Comparison of ENCODE assay signal across 1 cellular context in the genomic region with DNA sequence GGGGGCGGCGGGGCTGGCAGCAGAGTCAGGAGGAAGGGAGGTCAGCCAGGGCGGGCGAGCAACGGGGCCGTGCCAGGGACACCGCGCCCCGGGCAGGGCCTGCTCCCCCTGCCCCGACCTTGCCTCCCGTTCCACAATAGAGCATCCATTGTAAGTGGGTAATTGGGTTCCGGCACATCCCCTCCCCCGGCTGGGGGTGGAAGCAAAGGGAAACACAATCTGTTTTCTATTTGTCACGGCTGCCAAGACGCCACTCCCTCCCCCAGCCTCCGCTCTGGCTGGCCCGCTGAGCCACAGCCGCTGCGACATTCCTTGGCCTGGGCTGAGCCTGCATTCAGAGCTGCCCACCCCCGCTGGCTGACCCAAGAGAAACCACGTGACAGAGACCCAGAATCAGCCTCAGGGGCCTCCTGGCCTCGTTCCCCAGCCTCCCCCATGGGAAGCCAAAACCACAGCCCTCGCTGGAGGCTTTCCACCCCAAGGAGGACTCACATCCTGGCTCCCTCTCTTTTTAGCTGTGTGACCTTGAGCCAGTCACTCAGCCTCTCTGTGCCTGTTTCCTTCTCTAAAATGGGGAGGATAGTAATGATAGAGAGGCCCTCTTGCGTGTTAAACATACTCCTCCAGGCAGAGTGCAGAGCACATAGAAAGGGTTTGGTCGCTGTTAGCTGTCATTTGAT.
TF ChIP-seq lines count a peak whose summit lies in the region.

No MANE protein-coding gene starts in this region.

TF ChIP-seq in K562, 482 proteins besides CTCF, POLR2A, EP300 and RAD21 (continued from another document):
- TF ChIP-seq, protein P1, sequence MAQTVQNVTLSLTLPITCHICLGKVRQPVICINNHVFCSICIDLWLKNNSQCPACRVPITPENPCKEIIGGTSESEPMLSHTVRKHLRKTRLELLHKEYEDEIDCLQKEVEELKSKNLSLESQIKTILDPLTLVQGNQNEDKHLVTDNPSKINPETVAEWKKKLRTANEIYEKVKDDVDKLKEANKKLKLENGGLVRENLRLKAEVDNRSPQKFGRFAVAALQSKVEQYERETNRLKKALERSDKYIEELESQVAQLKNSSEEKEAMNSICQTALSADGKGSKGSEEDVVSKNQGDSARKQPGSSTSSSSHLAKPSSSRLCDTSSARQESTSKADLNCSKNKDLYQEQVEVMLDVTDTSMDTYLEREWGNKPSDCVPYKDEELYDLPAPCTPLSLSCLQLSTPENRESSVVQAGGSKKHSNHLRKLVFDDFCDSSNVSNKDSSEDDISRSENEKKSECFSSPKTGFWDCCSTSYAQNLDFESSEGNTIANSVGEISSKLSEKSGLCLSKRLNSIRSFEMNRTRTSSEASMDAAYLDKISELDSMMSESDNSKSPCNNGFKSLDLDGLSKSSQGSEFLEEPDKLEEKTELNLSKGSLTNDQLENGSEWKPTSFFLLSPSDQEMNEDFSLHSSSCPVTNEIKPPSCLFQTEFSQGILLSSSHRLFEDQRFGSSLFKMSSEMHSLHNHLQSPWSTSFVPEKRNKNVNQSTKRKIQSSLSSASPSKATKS (CRISPR knock-in tag; IDR thresholded peaks at IDR 0.05) = no peak
- no peak for TF ChIP-seq CBX5 (IDR thresholded peaks at IDR 0.05; ENCODE audit: borderline replicate concordance, low read depth)
- TF ChIP-seq DDX20 (tag; IDR thresholded peaks at IDR 0.05; ENCODE audit: low read depth) = no peak
- TF ChIP-seq SMARCB1 (IDR thresholded peaks at IDR 0.05; ENCODE audit: insufficient read length, low read depth) = no peak
- TF ChIP-seq, protein P2, sequence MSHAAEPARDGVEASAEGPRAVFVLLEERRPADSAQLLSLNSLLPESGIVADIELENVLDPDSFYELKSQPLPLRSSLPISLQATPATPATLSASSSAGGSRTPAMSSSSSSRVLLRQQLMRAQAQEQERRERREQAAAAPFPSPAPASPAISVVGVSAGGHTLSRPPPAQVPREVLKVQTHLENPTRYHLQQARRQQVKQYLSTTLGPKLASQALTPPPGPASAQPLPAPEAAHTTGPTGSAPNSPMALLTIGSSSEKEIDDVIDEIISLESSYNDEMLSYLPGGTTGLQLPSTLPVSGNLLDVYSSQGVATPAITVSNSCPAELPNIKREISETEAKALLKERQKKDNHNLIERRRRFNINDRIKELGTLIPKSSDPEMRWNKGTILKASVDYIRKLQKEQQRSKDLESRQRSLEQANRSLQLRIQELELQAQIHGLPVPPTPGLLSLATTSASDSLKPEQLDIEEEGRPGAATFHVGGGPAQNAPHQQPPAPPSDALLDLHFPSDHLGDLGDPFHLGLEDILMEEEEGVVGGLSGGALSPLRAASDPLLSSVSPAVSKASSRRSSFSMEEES (CRISPR knock-in tag; IDR thresholded peaks at IDR 0.05) = peak; percentile 89
- TF ChIP-seq, protein P3, sequence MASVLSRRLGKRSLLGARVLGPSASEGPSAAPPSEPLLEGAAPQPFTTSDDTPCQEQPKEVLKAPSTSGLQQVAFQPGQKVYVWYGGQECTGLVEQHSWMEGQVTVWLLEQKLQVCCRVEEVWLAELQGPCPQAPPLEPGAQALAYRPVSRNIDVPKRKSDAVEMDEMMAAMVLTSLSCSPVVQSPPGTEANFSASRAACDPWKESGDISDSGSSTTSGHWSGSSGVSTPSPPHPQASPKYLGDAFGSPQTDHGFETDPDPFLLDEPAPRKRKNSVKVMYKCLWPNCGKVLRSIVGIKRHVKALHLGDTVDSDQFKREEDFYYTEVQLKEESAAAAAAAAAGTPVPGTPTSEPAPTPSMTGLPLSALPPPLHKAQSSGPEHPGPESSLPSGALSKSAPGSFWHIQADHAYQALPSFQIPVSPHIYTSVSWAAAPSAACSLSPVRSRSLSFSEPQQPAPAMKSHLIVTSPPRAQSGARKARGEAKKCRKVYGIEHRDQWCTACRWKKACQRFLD (CRISPR knock-in tag; IDR thresholded peaks at IDR 0.05) = no peak
- TF ChIP-seq, protein P4, sequence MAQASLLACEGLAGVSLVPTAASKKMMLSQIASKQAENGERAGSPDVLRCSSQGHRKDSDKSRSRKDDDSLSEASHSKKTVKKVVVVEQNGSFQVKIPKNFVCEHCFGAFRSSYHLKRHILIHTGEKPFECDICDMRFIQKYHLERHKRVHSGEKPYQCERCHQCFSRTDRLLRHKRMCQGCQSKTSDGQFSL (CRISPR knock-in tag; IDR thresholded peaks at IDR 0.05) = 0 out of 2 replicates have a peak, but pooled peaks have one; percentile 41
- TF ChIP-seq, protein P4 (tag; IDR thresholded peaks at IDR 0.05) = no peak
- no peak for TF ChIP-seq MTA1 (IDR thresholded peaks at IDR 0.05; ENCODE audit: borderline replicate concordance)
- no peak for TF ChIP-seq NFRKB (IDR thresholded peaks at IDR 0.05; ENCODE audit: low read depth)
- no peak for TF ChIP-seq ZNF584 (CRISPR knock-in tag; IDR thresholded peaks at IDR 0.05; ENCODE audit: low read depth)
- TF ChIP-seq HDAC2 (IDR thresholded peaks at IDR 0.05) = peak; percentile 92
- TF ChIP-seq, protein P5, sequence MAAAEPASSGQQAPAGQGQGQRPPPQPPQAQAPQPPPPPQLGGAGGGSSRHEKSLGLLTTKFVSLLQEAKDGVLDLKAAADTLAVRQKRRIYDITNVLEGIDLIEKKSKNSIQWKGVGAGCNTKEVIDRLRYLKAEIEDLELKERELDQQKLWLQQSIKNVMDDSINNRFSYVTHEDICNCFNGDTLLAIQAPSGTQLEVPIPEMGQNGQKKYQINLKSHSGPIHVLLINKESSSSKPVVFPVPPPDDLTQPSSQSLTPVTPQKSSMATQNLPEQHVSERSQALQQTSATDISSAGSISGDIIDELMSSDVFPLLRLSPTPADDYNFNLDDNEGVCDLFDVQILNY (CRISPR knock-in tag; IDR thresholded peaks at IDR 0.05) = no peak
- TF ChIP-seq ZKSCAN1 (IDR thresholded peaks at IDR 0.05; ENCODE audit: low read depth, low read length) = no peak
- peak; percentile 40 to 77; a peak in 2 of 4 replicates for TF ChIP-seq TEAD1 (CRISPR knock-in tag; IDR thresholded peaks at IDR 0.05)
- 0 out of 2 replicates have a peak, but pooled peaks have one; percentile 31 for TF ChIP-seq TEAD4 (IDR thresholded peaks at IDR 0.05; ENCODE audit: low read length)
- no peak for TF ChIP-seq TEAD4 (CRISPR knock-in tag; IDR thresholded peaks at IDR 0.05; ENCODE audit: borderline replicate concordance)
- no peak for TF ChIP-seq KAT7 (CRISPR knock-in tag; IDR thresholded peaks at IDR 0.05; ENCODE audit: borderline replicate concordance)
- TF ChIP-seq ZNF431 (CRISPR knock-in tag; IDR thresholded peaks at IDR 0.05) = no peak
- TF ChIP-seq CEBPG (CRISPR knock-in tag; IDR thresholded peaks at IDR 0.05) = no peak
- TF ChIP-seq CEBPG (tag; conservative IDR thresholded peaks at IDR 0.05 in 1 of 2, IDR thresholded peaks at IDR 0.05 in 1 of 2) = no peak
TF ChIP-seq in K562: peak in this region for 55.
